ENCODE assay signal across 8 cellular contexts in genomic region chr9:91207481-91207888, GRCh38.
A peak's percentile ranks its signal among the peaks of the same experiment; 100 is the strongest.
DNase-seq lines count a peak whose midpoint lies in the region; ATAC-seq, FAIRE-seq and TF ChIP-seq lines count a peak whose summit lies in the region.

No MANE protein-coding gene starts in this region.

- FAIRE-seq in GM12892 (lab: Jason Lieb, UNC) = no peak

- TF ChIP-seq POLR2A in upper lobe of left lung (IDR thresholded peaks at IDR 0.05) = no peak
- TF ChIP-seq POLR2A in GM12892 (IDR thresholded peaks at IDR 0.05; ENCODE audit: low read depth, low read length) = no peak

- H3K9me3 Mint-ChIP-seq in CD14-positive monocyte = peaks cover 0 to 8% (median 0%) of the 10 kb centered on the region in 7 donors

- intact Hi-C loops in CD14-positive monocyte (cut with micrococcal nuclease) = loop anchor here in 1 of 2 donors (5.0 kb wide), 1 partner anchor 95 kb away; no protein-coding TSS in a partner anchor

- TF ChIP-seq CTCF in CD14-positive monocyte (IDR thresholded peaks at IDR 0.05) = no peak
- no peak for TF ChIP-seq CTCF in upper lobe of left lung (IDR thresholded peaks at IDR 0.05)

- peak overlapping the region; percentile 93 to 98 (median 96) for H3K27ac Mint-ChIP-seq in CD14-positive monocyte

- no peak for DNase-seq in CD14-positive monocyte (ENCODE audit: low spot score)
- peak; percentile 50 to 59 for DNase-seq in activated T-cell treated with anti-CD3 and anti-CD28 coated beads, Interleukin-2, amount 50 U/mL, for 48 hours
- DNase-seq in kidney tubule cell (ENCODE audit: low spot score) = peak; percentile 58
- no peak for DNase-seq in upper lobe of left lung
- no peak for DNase-seq in hypothalamus (lab: John Stamatoyannopoulos, UW)
- DNase-seq in GM12892 (ENCODE audit: insufficient read length) = no peak
- DNase-seq in NCI-H2171 (lab: John Stamatoyannopoulos, UW) = no peak

- ATAC-seq in HG02588 (IDR thresholded peaks at IDR 0.05; ENCODE audit: unreplicated experiment) (peak; percentile 20), upper lobe of left lung (ENCODE audit: low FRiP score in 2 of 2) (peak; percentile 58 to 71)

- peak overlapping the region; percentile 45 to 65 for H3K4me3 Mint-ChIP-seq in CD14-positive monocyte

- no peaks in the 10 kb centered on the region for H3K27me3 ChIP-seq in upper lobe of left lung

- H3K36me3 Mint-ChIP-seq in CD14-positive monocyte = peaks cover 0 to 1% of the 10 kb centered on the region in 2 donors

- H3K27ac ChIP-seq in upper lobe of left lung = peak overlapping the region; percentile 74 to 84 (median 78)

- H3K4me1 ChIP-seq in upper lobe of left lung = peaks cover 12 to 19% (median 17%) of the 10 kb centered on the region in 4 donors

- 59 to 64% methylated on average over 6 of the region's 6 CpGs for WGBS in upper lobe of left lung, 2 donors

- H3K27me3 Mint-ChIP-seq in CD14-positive monocyte (ENCODE audit: low read depth in 3 of 3) = no peaks in the 10 kb centered on the region

- H3K4me1 Mint-ChIP-seq in CD14-positive monocyte = peaks cover 38% of the 10 kb centered on the region

- no peaks in the 10 kb centered on the region for H3K9me3 ChIP-seq in upper lobe of left lung

- no peaks in the 10 kb centered on the region for H3K36me3 ChIP-seq in upper lobe of left lung

- TF ChIP-seq EP300 in upper lobe of left lung (IDR thresholded peaks at IDR 0.05) = no peak

- H3K4me3 ChIP-seq in upper lobe of left lung = no peak overlapping the region

Comparison
In these comparisons a context has a peak if more than half of its experiments do, and no peak if none do; other contexts are left out.
1. DNase-seq: peak in activated T-cell treated with anti-CD3 and anti-CD28 coated beads, Interleukin-2, amount 50 U/mL, for 48 hours (2 of 2) and kidney tubule cell (single experiment); none in CD14-positive monocyte (single experiment), upper lobe of left lung (0 of 2), hypothalamus (0 of 51), GM12892 (single experiment) and NCI-H2171 (single experiment).